1 cellular context compared by ENCODE assay signal in the genomic region with DNA sequence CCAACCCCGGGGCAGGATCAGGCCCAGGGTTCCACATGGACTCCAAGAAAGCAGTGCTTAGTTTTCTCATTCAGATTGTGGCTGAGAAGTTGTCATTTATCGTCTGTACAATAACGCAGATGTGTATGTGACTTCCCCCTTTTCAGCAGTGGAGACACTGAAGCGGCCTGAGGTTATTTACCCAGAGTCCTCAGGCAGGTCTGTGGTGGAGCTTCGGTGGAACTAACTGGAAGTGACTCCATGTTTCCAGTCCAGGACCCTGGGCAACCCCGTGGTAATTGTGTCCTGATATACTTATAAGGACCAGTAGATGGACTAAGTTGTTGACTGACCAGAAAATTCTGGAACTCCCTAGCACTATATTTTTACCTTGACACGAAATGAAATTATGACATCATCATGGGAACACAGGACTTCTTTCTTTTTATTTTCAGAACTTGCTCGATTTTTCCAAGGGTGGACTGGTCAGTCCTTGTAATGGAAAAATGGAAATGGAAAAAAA.
TF ChIP-seq lines count a peak whose summit lies in the region.

No MANE protein-coding gene starts in this region.

TF ChIP-seq in GM23338, 12 proteins besides CTCF, POLR2A, EP300 and RAD21:
- no peak for TF ChIP-seq ZNF462 (CRISPR knock-in tag; IDR thresholded peaks at IDR 0.05)
- TF ChIP-seq, protein P1, sequence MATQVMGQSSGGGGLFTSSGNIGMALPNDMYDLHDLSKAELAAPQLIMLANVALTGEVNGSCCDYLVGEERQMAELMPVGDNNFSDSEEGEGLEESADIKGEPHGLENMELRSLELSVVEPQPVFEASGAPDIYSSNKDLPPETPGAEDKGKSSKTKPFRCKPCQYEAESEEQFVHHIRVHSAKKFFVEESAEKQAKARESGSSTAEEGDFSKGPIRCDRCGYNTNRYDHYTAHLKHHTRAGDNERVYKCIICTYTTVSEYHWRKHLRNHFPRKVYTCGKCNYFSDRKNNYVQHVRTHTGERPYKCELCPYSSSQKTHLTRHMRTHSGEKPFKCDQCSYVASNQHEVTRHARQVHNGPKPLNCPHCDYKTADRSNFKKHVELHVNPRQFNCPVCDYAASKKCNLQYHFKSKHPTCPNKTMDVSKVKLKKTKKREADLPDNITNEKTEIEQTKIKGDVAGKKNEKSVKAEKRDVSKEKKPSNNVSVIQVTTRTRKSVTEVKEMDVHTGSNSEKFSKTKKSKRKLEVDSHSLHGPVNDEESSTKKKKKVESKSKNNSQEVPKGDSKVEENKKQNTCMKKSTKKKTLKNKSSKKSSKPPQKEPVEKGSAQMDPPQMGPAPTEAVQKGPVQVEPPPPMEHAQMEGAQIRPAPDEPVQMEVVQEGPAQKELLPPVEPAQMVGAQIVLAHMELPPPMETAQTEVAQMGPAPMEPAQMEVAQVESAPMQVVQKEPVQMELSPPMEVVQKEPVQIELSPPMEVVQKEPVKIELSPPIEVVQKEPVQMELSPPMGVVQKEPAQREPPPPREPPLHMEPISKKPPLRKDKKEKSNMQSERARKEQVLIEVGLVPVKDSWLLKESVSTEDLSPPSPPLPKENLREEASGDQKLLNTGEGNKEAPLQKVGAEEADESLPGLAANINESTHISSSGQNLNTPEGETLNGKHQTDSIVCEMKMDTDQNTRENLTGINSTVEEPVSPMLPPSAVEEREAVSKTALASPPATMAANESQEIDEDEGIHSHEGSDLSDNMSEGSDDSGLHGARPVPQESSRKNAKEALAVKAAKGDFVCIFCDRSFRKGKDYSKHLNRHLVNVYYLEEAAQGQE (IDR thresholded peaks at IDR 0.05; ENCODE audit: unreplicated experiment) = no peak
